Comparison of ENCODE assay signal across 8 cellular contexts in the genomic region with DNA sequence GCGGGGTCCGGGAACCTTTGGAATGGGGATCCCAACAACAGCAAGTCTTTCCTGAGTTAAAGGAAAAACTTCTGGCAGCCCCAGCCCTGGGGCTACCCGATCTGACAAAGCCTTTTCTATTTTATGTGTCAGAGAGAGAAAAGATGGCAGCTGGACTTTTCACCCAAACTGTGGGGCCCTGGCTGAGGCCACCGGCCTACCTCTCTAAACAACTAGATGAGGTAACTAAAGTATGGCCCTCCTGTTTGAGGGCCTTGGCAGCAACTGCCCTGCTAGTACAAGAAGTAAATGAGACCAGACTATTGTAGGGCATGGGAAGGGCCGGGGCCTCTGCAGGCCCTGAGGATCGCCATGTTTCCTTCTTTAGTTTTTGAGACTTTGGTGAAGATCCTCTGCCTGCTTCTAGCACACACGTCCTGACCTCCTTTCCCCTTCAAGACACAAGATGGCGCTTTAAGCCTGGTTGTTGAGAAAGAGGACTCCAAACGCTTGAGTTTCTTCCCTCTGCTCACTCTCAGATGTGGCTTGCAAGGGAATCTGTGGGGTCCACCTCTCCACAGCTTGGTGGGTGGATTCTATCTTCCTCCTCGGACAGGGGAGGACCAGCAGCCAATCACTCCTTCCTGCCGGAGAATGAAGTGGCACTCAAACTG. TPM values are rescaled to one million over a fixed set of nuclear protein-coding genes. Genes with fewer than 3 reads are reported as not detected.
DNase-seq lines count a peak whose midpoint lies in the region; ATAC-seq and TF ChIP-seq lines count a peak whose summit lies in the region.

No MANE protein-coding gene starts in this region.

- H3K36me3 ChIP-seq in BLaER1 treated with 17β-estradiol and CSF1 and Interleukin-3, amounts not matched to agents 10 nM and 100 nM = no peaks in the 10 kb centered on the region
- no peaks in the 10 kb centered on the region for H3K36me3 ChIP-seq in gastroesophageal sphincter

- ATAC-seq in gastroesophageal sphincter (no peak), HG03460 (IDR thresholded peaks at IDR 0.05; ENCODE audit: unreplicated experiment) (no peak), HG02610 (IDR thresholded peaks at IDR 0.05; ENCODE audit: unreplicated experiment) (no peak)

- H4K20me1 ChIP-seq in BLaER1 treated with 17β-estradiol and CSF1 and Interleukin-3, amounts not matched to agents 10 nM and 100 nM = no peaks in the 10 kb centered on the region

- WGBS in gastroesophageal sphincter (ENCODE audit: low coverage in 1 of 2), 2 donors = 28 to 92% methylated on average over 2 to 6 of the region's 11 CpGs

- peaks cover 0 to 14% (median 6%) of the 10 kb centered on the region in 10 experiments; a peak in 10 of 20 replicates for H3K4me1 ChIP-seq in BLaER1 treated with 17β-estradiol and CSF1 and Interleukin-3, amounts not matched to agents 10 nM and 100 nM
- no peaks in the 10 kb centered on the region for H3K4me1 ChIP-seq in gastroesophageal sphincter

- no peaks in the 10 kb centered on the region for H3K27me3 ChIP-seq in BLaER1 treated with 17β-estradiol and CSF1 and Interleukin-3, amounts not matched to agents 10 nM and 100 nM
- H3K27me3 ChIP-seq in gastroesophageal sphincter = peaks cover 31% of the 10 kb centered on the region

- H3K4me2 ChIP-seq in BLaER1 treated with 17β-estradiol and CSF1 and Interleukin-3, amounts not matched to agents 10 nM and 100 nM = peak overlapping the region in 7 of 11 experiments; percentile 25 to 56 (median 42); a peak in 13 of 22 replicates

- no peak for TF ChIP-seq EP300 in gastroesophageal sphincter (IDR thresholded peaks at IDR 0.05)

- in situ Hi-C loops in GM13977 (cut with MboI; ENCODE audit: low pct_unique_long_range_greater_than_20kb, low sequenced_read_pairs, unreplicated experiment) = loop anchor here (5.0 to 25.0 kb wide), 2 partner anchors 254 to 649 kb away; no protein-coding TSS in a partner anchor

- intact Hi-C loops in posterior cingulate gyrus (cut with DNase I) = loop anchor here (1.0 to 5.0 kb wide), 4 partner anchors 134 to 300 kb away; no protein-coding TSS in a partner anchor

- no peak for TF ChIP-seq POLR2A in gastroesophageal sphincter (IDR thresholded peaks at IDR 0.05)

- H3K27ac ChIP-seq in BLaER1 treated with 17β-estradiol and CSF1 and Interleukin-3, amounts not matched to agents 10 nM and 100 nM = peak overlapping the region in 3 of 11 experiments; percentile 18 to 46 (median 45); a peak in 2 of 22 replicates
- no peak overlapping the region for H3K27ac ChIP-seq in gastroesophageal sphincter

- H3K9me3 ChIP-seq in BLaER1 treated with 17β-estradiol and CSF1 and Interleukin-3, amounts not matched to agents 10 nM and 100 nM (replicated peaks in 1 of 11) = no peaks in the 10 kb centered on the region
- H3K9me3 ChIP-seq in gastroesophageal sphincter = no peaks in the 10 kb centered on the region

- H3K4me3 ChIP-seq in BLaER1 treated with 17β-estradiol and CSF1 and Interleukin-3, amounts not matched to agents 10 nM and 100 nM = no peak overlapping the region
- H3K4me3 ChIP-seq in gastroesophageal sphincter = no peak overlapping the region

- DNase-seq in GM13977 (ENCODE audit: low spot score) (peak; percentile 82), NCI-H2081 treated with DMSO at 0.1 percent for 48 hours (lab: John Stamatoyannopoulos, UW) (peak; percentile 27), posterior cingulate gyrus (peak in 6 of 10 donors; percentile 33 to 90 (median 66))
- peak; percentile 20 to 44 for DNase-seq in activated CD4-positive, alpha-beta T cell treated with anti-CD3 and anti-CD28 coated beads, Interleukin-2, amount 50 U/mL, for 48 hours

- H3K9ac ChIP-seq in BLaER1 treated with 17β-estradiol and CSF1 and Interleukin-3, amounts not matched to agents 10 nM and 100 nM = peak overlapping the region in 8 of 11 experiments; percentile 9 to 62 (median 41); a peak in 11 of 22 replicates

- peak; percentile 85 for TF ChIP-seq CTCF in GM13977 (IDR thresholded peaks at IDR 0.05; ENCODE audit: extremely low read depth, insufficient read depth, missing control alignments)
- peak; percentile 10 to 69 (median 54) for TF ChIP-seq CTCF in gastroesophageal sphincter (IDR thresholded peaks at IDR 0.05)

RNA-seq across cellular contexts. Expression of a gene that starts 18.5 kb away (rescaled TPM):
- total RNA-seq in gastroesophageal sphincter = not detected

Comparison
In these comparisons a context has a peak if more than half of its experiments do, and no peak if none do; other contexts are left out.
1. DNase-seq: peak in every context shown above with its lines; median percentile 82 in GM13977; 66 in posterior cingulate gyrus; 32 in activated CD4-positive, alpha-beta T cell treated with anti-CD3 and anti-CD28 coated beads, Interleukin-2, amount 50 U/mL, for 48 hours; 27 in NCI-H2081 treated with DMSO at 0.1 percent for 48 hours.